11 cellular contexts compared by ENCODE assay signal in the genomic region with DNA sequence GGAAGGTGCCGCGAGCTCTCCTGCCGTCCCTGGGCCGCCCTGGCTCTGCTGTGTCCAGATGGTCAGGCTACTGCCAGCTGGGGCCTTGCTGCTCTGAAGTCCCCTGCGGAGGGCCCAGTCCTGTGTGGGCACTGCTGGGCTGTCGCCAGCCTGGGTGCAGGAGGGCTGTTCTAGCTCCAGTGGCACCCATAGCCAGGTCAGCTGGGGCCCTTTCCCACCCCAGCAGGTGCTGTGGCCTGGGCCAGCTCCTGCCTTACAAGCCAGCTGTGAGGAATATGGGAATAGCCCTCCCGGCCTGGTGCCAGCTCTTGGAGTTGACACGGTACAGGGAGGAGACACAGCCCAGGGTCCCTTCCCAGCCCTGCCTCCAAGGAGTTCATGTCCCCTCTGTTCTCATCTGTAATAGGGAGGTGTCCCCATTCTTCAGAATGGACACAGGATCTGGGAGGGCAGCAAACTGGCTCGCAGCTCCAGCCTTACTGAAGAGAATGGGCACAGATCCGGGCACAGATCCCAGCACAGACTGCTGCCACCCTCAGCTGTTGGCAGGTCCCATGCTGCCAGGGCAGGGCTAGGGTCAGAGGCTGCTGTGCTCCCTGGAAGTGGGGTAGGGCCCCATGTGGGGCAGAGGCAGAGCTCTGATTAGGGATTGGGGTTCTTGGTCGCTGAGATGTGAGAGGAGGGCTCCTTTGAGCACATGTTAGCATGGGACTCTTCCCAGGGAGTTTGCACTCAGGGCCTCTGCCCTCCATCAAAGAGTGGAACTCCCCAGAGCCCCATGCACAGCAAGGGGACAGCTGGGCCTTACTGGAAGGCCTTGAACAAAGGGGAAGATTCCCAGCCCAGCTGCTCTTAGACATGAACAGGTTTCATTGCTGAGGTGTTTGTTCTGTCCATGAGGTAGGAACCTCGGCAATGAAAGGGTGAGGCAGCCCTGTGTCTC. TPM values are rescaled to one million over a fixed set of nuclear protein-coding genes. Genes with fewer than 3 reads are reported as not detected.
DNase-seq lines count a peak whose midpoint lies in the region; ATAC-seq, FAIRE-seq and TF ChIP-seq lines count a peak whose summit lies in the region.
"Had no signal": no experiment of that assay in that cellular context is flagged by ENCODE, and none has a peak within 500 bp of the region (broad histone marks: within the 10 kb centered on the region; RNA-seq: fewer than 3 reads in every experiment).

No MANE protein-coding gene starts in this region.

- TF ChIP-seq RAD21 in GM12878 (IDR thresholded peaks at IDR 0.05; ENCODE audit: insufficient read depth, low read depth, low read length) = no peak

- H3K36me3 Mint-ChIP-seq in activated CD8-positive, alpha-beta T cell treated with anti-CD3 and anti-CD28 coated beads, Interleukin-2, amount 10 ng/mL, durations not matched to agents 7 days and 5 days (ENCODE audit: low read depth) = peaks cover 25% of the 10 kb centered on the region
- peaks cover 8% of the 10 kb centered on the region for H3K36me3 Mint-ChIP-seq in activated CD8-positive, alpha-beta T cell treated with anti-CD3 and anti-CD28 coated beads for 36 hours (ENCODE audit: low read depth)
- H3K36me3 Mint-ChIP-seq in activated T-cell treated with anti-CD3 and anti-CD28 coated beads, Interleukin-2, amount 50 U/mL, for 4 hours (ENCODE audit: insufficient read depth) = peaks cover 8% of the 10 kb centered on the region

- SMC1A ChIA-PET in GM12878 (lab: Charles Lee; ENCODE audit: uncharacterized antibody, unreplicated experiment) = interaction anchor here (1.1 kb wide), 1 partner anchor 11 kb away, joined by 3 read pairs; no protein-coding TSS in a partner anchor

- no peak overlapping the region for H3K9ac ChIP-seq in GM12878 (ENCODE audit: control insufficient read depth, insufficient read depth, low read length)

- no peak overlapping the region for H3K27ac ChIP-seq in GM12878 (ENCODE audit: control insufficient read depth, insufficient read depth)
- H3K27ac ChIP-seq in tibial artery = peak overlapping the region; percentile 29 to 61

- in situ Hi-C loops in GM12878 (cut with MboI) = no loop called here

- no peak for TF ChIP-seq CTCF in activated CD8-positive, alpha-beta T cell treated with anti-CD3 and anti-CD28 coated beads for 36 hours (IDR thresholded peaks at IDR 0.05)
- TF ChIP-seq CTCF in GM12878 (IDR thresholded peaks at IDR 0.05 in 2 of 3, conservative IDR thresholded peaks at IDR 0.05 in 1 of 3; ENCODE audit: control insufficient read depth in 2 of 3, extremely low read depth in 1 of 3, insufficient read depth in 1 of 3, low read depth in 3 of 3, low read length in 3 of 3) = no peak
- TF ChIP-seq CTCF in tibial artery (IDR thresholded peaks at IDR 0.05) = no peak
- TF ChIP-seq CTCF in lower leg skin (IDR thresholded peaks at IDR 0.05) = no peak

- H3K4me1 Mint-ChIP-seq in activated CD8-positive, alpha-beta T cell treated with anti-CD3 and anti-CD28 coated beads, Interleukin-2, amount 10 ng/mL, durations not matched to agents 7 days and 5 days (ENCODE audit: low read depth) = peaks cover 28% of the 10 kb centered on the region
- H3K4me1 Mint-ChIP-seq in activated CD8-positive, alpha-beta T cell treated with anti-CD3 and anti-CD28 coated beads for 36 hours (ENCODE audit: low read depth) = peaks cover 20% of the 10 kb centered on the region
- H3K4me1 Mint-ChIP-seq in activated T-cell treated with anti-CD3 and anti-CD28 coated beads, Interleukin-2, amount 50 U/mL, for 4 hours (ENCODE audit: low read depth) = peaks cover 19% of the 10 kb centered on the region

- DNase-seq in activated CD8-positive, alpha-beta T cell treated with anti-CD3 and anti-CD28 coated beads, Interleukin-2, amount 10 ng/mL, durations not matched to agents 7 days and 5 days = no peak
- DNase-seq in activated CD8-positive, alpha-beta T cell treated with anti-CD3 and anti-CD28 coated beads for 36 hours = no peak
- DNase-seq in GM12878 (ENCODE audit: low read depth, low spot score) (no peak), mesenteric fat pad (ENCODE audit: low spot score) (peak; percentile 72), tibial artery (peak in 1 of 2 donors; percentile 74), NCI-H2171 treated with DMSO at 0.1 percent for 48 hours (lab: John Stamatoyannopoulos, UW) (no peak), lower leg skin (ENCODE audit: low spot score in 2 of 2) (no peak)
- DNase-seq in activated T-cell treated with anti-CD3 and anti-CD28 coated beads, Interleukin-2, amount 50 U/mL, for 4 hours = no peak
- DNase-seq: activated CD4-positive, alpha-beta T cell treated with anti-CD3 and anti-CD28 coated beads, Interleukin-2, amount 10 ng/mL, durations not matched to agents 7 days and 5 days; mammary epithelial cell; SHP77 treated with DMSO at 0.1 percent for 48 hours had no signal

- TF ChIP-seq POLR2A in GM12878 (IDR thresholded peaks at IDR 0.05; ENCODE audit: low read depth, low read length) (peak; percentile 44; the same call in 1 of the 2 replicates), lower leg skin (IDR thresholded peaks at IDR 0.05) (no peak)

- RAD21 ChIA-PET in GM12878 (lab: Charles Lee; ENCODE audit: unreplicated experiment) = interaction anchor here (0.9 kb wide), 1 partner anchor 9 kb away, joined by 3 read pairs; no protein-coding TSS in a partner anchor

- peak overlapping the region; percentile 60 for H3K27ac Mint-ChIP-seq in activated CD8-positive, alpha-beta T cell treated with anti-CD3 and anti-CD28 coated beads, Interleukin-2, amount 10 ng/mL, durations not matched to agents 7 days and 5 days
- H3K27ac Mint-ChIP-seq in activated CD8-positive, alpha-beta T cell treated with anti-CD3 and anti-CD28 coated beads for 36 hours = no peak overlapping the region
- H3K27ac Mint-ChIP-seq: activated CD4-positive, alpha-beta T cell treated with anti-CD3 and anti-CD28 coated beads, Interleukin-2, amount 10 ng/mL, durations not matched to agents 7 days and 5 days had no signal

- H3K79me2 ChIP-seq in GM12878 (ENCODE audit: control insufficient read depth, insufficient read depth, low read length) = peaks cover 2% of the 10 kb centered on the region

- H3K9me3 Mint-ChIP-seq in activated CD8-positive, alpha-beta T cell treated with anti-CD3 and anti-CD28 coated beads, Interleukin-2, amount 10 ng/mL, durations not matched to agents 7 days and 5 days (ENCODE audit: insufficient read depth) = no peaks in the 10 kb centered on the region
- no peaks in the 10 kb centered on the region for H3K9me3 Mint-ChIP-seq in activated CD8-positive, alpha-beta T cell treated with anti-CD3 and anti-CD28 coated beads for 36 hours
- no peaks in the 10 kb centered on the region for H3K9me3 Mint-ChIP-seq in activated T-cell treated with anti-CD3 and anti-CD28 coated beads, Interleukin-2, amount 50 U/mL, for 4 hours
- H3K9me3 Mint-ChIP-seq: activated CD4-positive, alpha-beta T cell treated with anti-CD3 and anti-CD28 coated beads, Interleukin-2, amount 10 ng/mL, durations not matched to agents 7 days and 5 days had no signal

- H3K4me3 Mint-ChIP-seq in activated CD8-positive, alpha-beta T cell treated with anti-CD3 and anti-CD28 coated beads, Interleukin-2, amount 10 ng/mL, durations not matched to agents 7 days and 5 days = no peak overlapping the region
- no peak overlapping the region for H3K4me3 Mint-ChIP-seq in activated CD8-positive, alpha-beta T cell treated with anti-CD3 and anti-CD28 coated beads for 36 hours
- H3K4me3 Mint-ChIP-seq in activated T-cell treated with anti-CD3 and anti-CD28 coated beads, Interleukin-2, amount 50 U/mL, for 4 hours = no peak overlapping the region
- H3K4me3 Mint-ChIP-seq: activated CD4-positive, alpha-beta T cell treated with anti-CD3 and anti-CD28 coated beads, Interleukin-2, amount 10 ng/mL, durations not matched to agents 7 days and 5 days had no signal

- no peaks in the 10 kb centered on the region for H3K27me3 Mint-ChIP-seq in activated CD8-positive, alpha-beta T cell treated with anti-CD3 and anti-CD28 coated beads, Interleukin-2, amount 10 ng/mL, durations not matched to agents 7 days and 5 days (ENCODE audit: low read depth)
- H3K27me3 Mint-ChIP-seq in activated CD8-positive, alpha-beta T cell treated with anti-CD3 and anti-CD28 coated beads for 36 hours = peaks cover 2% of the 10 kb centered on the region
- H3K27me3 Mint-ChIP-seq in activated T-cell treated with anti-CD3 and anti-CD28 coated beads, Interleukin-2, amount 50 U/mL, for 4 hours (ENCODE audit: low read depth) = no peaks in the 10 kb centered on the region
- H3K27me3 Mint-ChIP-seq: activated CD4-positive, alpha-beta T cell treated with anti-CD3 and anti-CD28 coated beads, Interleukin-2, amount 10 ng/mL, durations not matched to agents 7 days and 5 days had no signal

- CTCF ChIA-PET in activated CD8-positive, alpha-beta T cell treated with anti-CD3 and anti-CD28 coated beads, Interleukin-2, amount 10 ng/mL, durations not matched to agents 7 days and 5 days (lab: Charles Lee) = interaction anchor here (1.2 kb wide), 1 partner anchor 15 kb away, joined by 4 read pairs; no protein-coding TSS in a partner anchor
- CTCF ChIA-PET in activated CD8-positive, alpha-beta T cell treated with anti-CD3 and anti-CD28 coated beads for 36 hours (lab: Charles Lee) = interaction anchor here (1.1 to 1.8 kb wide), 3 partner anchors 15 to 244 kb away, joined by 3 to 8 read pairs (median 4); partner anchors contain the start of gene SLC2A11
- CTCF ChIA-PET in GM12878 (lab: Yijun Ruan, JAX) = interaction anchor here (3.7 kb wide), 1 partner anchor 64 kb away, joined by 12 read pairs; the partner anchor contains the start of gene MMP11

- BruUV-seq in GM12878 (replicated peaks; lab: Mats Ljungman, UMichigan) = no TSS peak

- H3K4me3 ChIP-seq in GM12878 = no peak overlapping the region
- no peak overlapping the region for H3K4me3 ChIP-seq in tibial artery
- H3K4me3 ChIP-seq in lower leg skin (ENCODE audit: low read depth, poor library complexity, severe bottlenecking) = no peak overlapping the region

- H3K36me3 ChIP-seq in GM12878 (ENCODE audit: control insufficient read depth in 2 of 2, insufficient read depth in 2 of 2, low read length in 1 of 2) (peaks cover 16 to 42% of the 10 kb centered on the region in 2 experiments), tibial artery (peaks cover 0 to 68% (median 42%) of the 10 kb centered on the region in 3 donors)

- peaks cover 2% of the 10 kb centered on the region; the same call in 1 of the 2 replicates for H4K20me1 ChIP-seq in GM12878 (ENCODE audit: control insufficient read depth, insufficient read depth)

- no peak overlapping the region for H3K4me2 ChIP-seq in GM12878 (ENCODE audit: control insufficient read depth, insufficient read depth)

- no peak for FAIRE-seq in GM12878 (lab: Jason Lieb, UNC)

- no peak overlapping the region for H2AFZ ChIP-seq in GM12878 (ENCODE audit: control insufficient read depth, low read depth, low read length)

- no peak for ATAC-seq in activated CD8-positive, alpha-beta T cell treated with anti-CD3 and anti-CD28 coated beads, Interleukin-2, amount 10 ng/mL, durations not matched to agents 7 days and 5 days
- ATAC-seq in activated CD8-positive, alpha-beta T cell treated with anti-CD3 and anti-CD28 coated beads for 36 hours = no peak
- ATAC-seq in GM12878 = no peak
- ATAC-seq in activated T-cell treated with anti-CD3 and anti-CD28 coated beads, Interleukin-2, amount 50 U/mL, for 4 hours = no peak

- peaks cover 17% of the 10 kb centered on the region for H3K4me1 ChIP-seq in GM12878 (ENCODE audit: control insufficient read depth, insufficient read depth, low read length)
- H3K4me1 ChIP-seq in tibial artery = peaks cover 0 to 47% (median 38%) of the 10 kb centered on the region in 4 donors

- no peaks in the 10 kb centered on the region for H3K27me3 ChIP-seq in GM12878 (replicated peaks in 1 of 2; ENCODE audit: control insufficient read depth in 2 of 2, insufficient read depth in 2 of 2, low read length in 1 of 2)
- H3K27me3 ChIP-seq in tibial artery = no peaks in the 10 kb centered on the region

- intact Hi-C loops in activated CD8-positive, alpha-beta T cell treated with anti-CD3 and anti-CD28 coated beads for 36 hours (cut with micrococcal nuclease) = loop anchor here (5.0 kb wide), 1 partner anchor 63 kb away; the partner anchor contains the start of gene MMP11
- intact Hi-C loops in GM12878 (cut with micrococcal nuclease; ENCODE audit: unreplicated experiment) (no loop called here), tibial artery (cut with DNase I; ENCODE audit: low total_unique reads) (no loop called here), lower leg skin (cut with DNase I; ENCODE audit: low total_unique reads) (no loop called here)

- POLR2A ChIA-PET in activated CD8-positive, alpha-beta T cell treated with anti-CD3 and anti-CD28 coated beads, Interleukin-2, amount 10 ng/mL, durations not matched to agents 7 days and 5 days (lab: Charles Lee) = interaction anchor here (1.2 to 1.7 kb wide), 3 partner anchors 11 to 48 kb away, joined by 3 to 5 read pairs (median 4); partner anchors contain the start of gene SMARCB1
- POLR2A ChIA-PET in activated CD8-positive, alpha-beta T cell treated with anti-CD3 and anti-CD28 coated beads for 36 hours (lab: Charles Lee) = interaction anchor here (0.8 kb wide), 1 partner anchor 39 kb away, joined by 4 read pairs; no protein-coding TSS in a partner anchor
- POLR2A ChIA-PET in GM12878 (lab: Charles Lee) = no interaction called here

- H3K9me3 ChIP-seq in GM12878 (replicated peaks; ENCODE audit: control insufficient read depth, insufficient read depth, low read length) (no peaks in the 10 kb centered on the region), tibial artery (no peaks in the 10 kb centered on the region)

- WGBS in GM12878 (ENCODE audit: insufficient coverage, insufficient replicate concordance, low lambda C conversion rate, missing lambda C conversion rate) = 97% methylated on average over 12 of the region's 12 CpGs
- 72 to 84% methylated on average over 10 to 11 of the region's 12 CpGs for WGBS in lower leg skin, 2 donors

- TF ChIP-seq EP300 in GM12878 (IDR thresholded peaks at IDR 0.05; ENCODE audit: borderline replicate concordance in 1 of 2, control insufficient read depth in 1 of 2, low read depth in 2 of 2, low read length in 2 of 2) = no peak

RNA-seq across cellular contexts. Expression of gene DERL3, which starts 3.7 kb away (rescaled TPM):
- 1 to 10 TPM; 8.1 to 10.0 TPM for total RNA-seq in activated CD8-positive, alpha-beta T cell treated with anti-CD3 and anti-CD28 coated beads, Interleukin-2, amount 10 ng/mL, durations not matched to agents 7 days and 5 days
- 1 to 10 TPM; 5.4 to 7.6 TPM for total RNA-seq in activated CD8-positive, alpha-beta T cell treated with anti-CD3 and anti-CD28 coated beads for 36 hours
- total RNA-seq in GM12878 (2013; cell fraction: nucleolus; rRNA removed) = 10.6 and 12.5 TPM in 2 replicates
- total RNA-seq in GM12878 (2014; rRNA removed) = 14.6 and 21.0 TPM in 2 replicates
- 8.7 and 9.4 TPM in 2 replicates for total RNA-seq in GM12878 (2014; rRNA removed; fragmentation: Illumina TruSeq; extraction: Trizol)
- 17.4 and 19.4 TPM in 2 replicates for total RNA-seq in GM12878 (2021)
- 9.4 TPM for polyA plus RNA-seq in GM12878 (2011; ENCODE audit: low read depth)
- 2.1 and 5.2 TPM in 2 replicates for polyA plus RNA-seq in GM12878 (2011; rRNA removed)
- 10.4 and 15.5 TPM in 2 replicates for polyA plus RNA-seq in GM12878 (2011; cell fraction: cytosol; rRNA removed)
- 29.8 and 30.3 TPM in 2 replicates for polyA plus RNA-seq in GM12878 (2011; cell fraction: nucleus; rRNA removed)
- 18.0 and 23.9 TPM in 2 replicates for polyA plus RNA-seq in GM12878 (2012)
- 2.3 and 7.4 TPM in 2 replicates for polyA plus RNA-seq in GM12878 (2014; fragmentation: Illumina TruSeq; extraction: Trizol)
- polyA plus RNA-seq in GM12878 (2014; fragmentation: Nextera tagmentation; extraction: Ambion mirVana) = 1 to 10 TPM; 4.1 to 6.4 TPM
- polyA plus RNA-seq in GM12878 (2014; rRNA removed) = 28.1 and 29.7 TPM in 2 replicates
- polyA plus RNA-seq in GM12878 (2016; fragmentation: Nextera tagmentation; extraction: Ambion mirVana) = 10 to 100 TPM; 49.1 to 52.4 TPM
- 1.8 and 4.4 TPM in 2 replicates for polyA minus RNA-seq in GM12878 (2011; rRNA and poly(A)+ RNA removed)
- polyA minus RNA-seq in GM12878 (2011; cell fraction: cytosol; rRNA and poly(A)+ RNA removed) = 1.1 and 1.6 TPM in 2 replicates
- 3.3 and 4.9 TPM in 2 replicates for polyA minus RNA-seq in GM12878 (2011; cell fraction: nucleus; rRNA and poly(A)+ RNA removed)
- total RNA-seq in mesenteric fat pad = 1.4 TPM
- under 1 TPM; 0.21 to 0.49 (median 0.33) TPM for total RNA-seq in lower leg skin
- 1 to 10 TPM; 5.7 to 7.1 (median 6.9) TPM for total RNA-seq in activated T-cell treated with anti-CD3 and anti-CD28 coated beads, Interleukin-2, amount 50 U/mL, for 4 hours
- total RNA-seq: mammary epithelial cell had no signal

RNA-seq across cellular contexts. Expression of gene SLC2A11, which starts 22.6 kb away (rescaled TPM):
- 1 to 10 TPM; 6.7 to 7.9 TPM for total RNA-seq in activated CD8-positive, alpha-beta T cell treated with anti-CD3 and anti-CD28 coated beads, Interleukin-2, amount 10 ng/mL, durations not matched to agents 7 days and 5 days
- total RNA-seq in activated CD8-positive, alpha-beta T cell treated with anti-CD3 and anti-CD28 coated beads for 36 hours = 1 to 10 TPM; 8.0 to 8.6 TPM
- 25.2 and 25.7 TPM in 2 replicates for total RNA-seq in GM12878 (2013; cell fraction: nucleolus; rRNA removed)
- total RNA-seq in GM12878 (2014; rRNA removed) (10.5 and 13.0 TPM in 2 replicates), GM12878 (2014; rRNA removed; fragmentation: Illumina TruSeq; extraction: Trizol) (8.1 and 8.9 TPM in 2 replicates), GM12878 (2021) (12.2 and 15.7 TPM in 2 replicates), mesenteric fat pad (8.4 TPM), lower leg skin (10 to 100 TPM in 1 of 4 donors, 1 to 10 TPM in 3; 5.0 to 11.1 (median 8.6) TPM)
- 9.2 TPM for polyA plus RNA-seq in GM12878 (2011; ENCODE audit: low read depth)
- polyA plus RNA-seq in GM12878 (2011; rRNA removed) (7.5 and 8.4 TPM in 2 replicates), GM12878 (2014; fragmentation: Illumina TruSeq; extraction: Trizol) (8.6 and 13.3 TPM in 2 replicates), GM12878 (2014; fragmentation: Nextera tagmentation; extraction: Ambion mirVana) (1 to 10 TPM in 1 of 2 experiments, under 1 TPM in 1; 0.98 to 2.9 TPM), GM12878 (2014; rRNA removed) (17.7 and 18.3 TPM in 2 replicates), GM12878 (2016; fragmentation: Nextera tagmentation; extraction: Ambion mirVana) (1 to 10 TPM; 8.0 TPM)
- polyA plus RNA-seq in GM12878 (2011; cell fraction: cytosol; rRNA removed) = 7.6 and 11.5 TPM in 2 replicates
- 16.6 and 19.3 TPM in 2 replicates for polyA plus RNA-seq in GM12878 (2011; cell fraction: nucleus; rRNA removed)
- 12.9 and 18.4 TPM in 2 replicates for polyA plus RNA-seq in GM12878 (2012)
- 8.2 and 11.6 TPM in 2 replicates for polyA minus RNA-seq in GM12878 (2011; rRNA and poly(A)+ RNA removed)
- 3.5 and 6.1 TPM in 2 replicates for polyA minus RNA-seq in GM12878 (2011; cell fraction: cytosol; rRNA and poly(A)+ RNA removed)
- 7.7 and 10.9 TPM in 2 replicates for polyA minus RNA-seq in GM12878 (2011; cell fraction: nucleus; rRNA and poly(A)+ RNA removed)
- total RNA-seq in activated T-cell treated with anti-CD3 and anti-CD28 coated beads, Interleukin-2, amount 50 U/mL, for 4 hours = 1 to 10 TPM; 2.0 to 3.3 (median 2.4) TPM

RNA-seq across cellular contexts. Expression of gene SMARCB1, which starts 48.3 kb away (rescaled TPM):
- 100 to 1,000 TPM; 112 to 113 TPM for total RNA-seq in activated CD8-positive, alpha-beta T cell treated with anti-CD3 and anti-CD28 coated beads, Interleukin-2, amount 10 ng/mL, durations not matched to agents 7 days and 5 days
- total RNA-seq in activated CD8-positive, alpha-beta T cell treated with anti-CD3 and anti-CD28 coated beads for 36 hours = 10 to 100 TPM; 82.8 to 86.3 TPM
- total RNA-seq in GM12878 (2013; cell fraction: nucleolus; rRNA removed) = 112 and 119 TPM in 2 replicates
- total RNA-seq in GM12878 (2014; rRNA removed) (167 and 177 TPM in 2 replicates), GM12878 (2014; rRNA removed; fragmentation: Illumina TruSeq; extraction: Trizol) (108 and 112 TPM in 2 replicates), GM12878 (2021) (179 and 185 TPM in 2 replicates), mesenteric fat pad (70.7 TPM), lower leg skin (10 to 100 TPM; 52.2 to 61.6 (median 55.2) TPM)
- polyA plus RNA-seq in GM12878 (2011; ENCODE audit: low read depth) = 81.1 TPM
- polyA plus RNA-seq in GM12878 (2011; rRNA removed) (183 and 187 TPM in 2 replicates), GM12878 (2014; fragmentation: Illumina TruSeq; extraction: Trizol) (130 and 198 TPM in 2 replicates), GM12878 (2014; fragmentation: Nextera tagmentation; extraction: Ambion mirVana) (10 to 100 TPM in 1 of 2 experiments, 1 to 10 TPM in 1; 9.1 to 17.9 TPM), GM12878 (2014; rRNA removed) (215 and 239 TPM in 2 replicates), GM12878 (2016; fragmentation: Nextera tagmentation; extraction: Ambion mirVana) (100 to 1,000 TPM; 192 to 207 TPM)
- 136 and 163 TPM in 2 replicates for polyA plus RNA-seq in GM12878 (2011; cell fraction: cytosol; rRNA removed)
- polyA plus RNA-seq in GM12878 (2011; cell fraction: nucleus; rRNA removed) = 103 and 127 TPM in 2 replicates
- 150 and 176 TPM in 2 replicates for polyA plus RNA-seq in GM12878 (2012)
- polyA minus RNA-seq in GM12878 (2011; rRNA and poly(A)+ RNA removed) = 104 and 119 TPM in 2 replicates
- polyA minus RNA-seq in GM12878 (2011; cell fraction: cytosol; rRNA and poly(A)+ RNA removed) = 23.8 and 37.5 TPM in 2 replicates
- 26.4 and 66.3 TPM in 2 replicates for polyA minus RNA-seq in GM12878 (2011; cell fraction: nucleus; rRNA and poly(A)+ RNA removed)
- 100 to 1,000 TPM; 105 to 128 (median 109) TPM for total RNA-seq in activated T-cell treated with anti-CD3 and anti-CD28 coated beads, Interleukin-2, amount 50 U/mL, for 4 hours

RNA-seq across cellular contexts. Expression of gene MIF, which starts 59.1 kb away (rescaled TPM):
- 1,000 to 10,000 TPM; 1,002 to 1,009 TPM for total RNA-seq in activated CD8-positive, alpha-beta T cell treated with anti-CD3 and anti-CD28 coated beads, Interleukin-2, amount 10 ng/mL, durations not matched to agents 7 days and 5 days
- 1,000 to 10,000 TPM; 1,485 to 1,525 TPM for total RNA-seq in activated CD8-positive, alpha-beta T cell treated with anti-CD3 and anti-CD28 coated beads for 36 hours
- 53.3 and 56.6 TPM in 2 replicates for total RNA-seq in GM12878 (2013; cell fraction: nucleolus; rRNA removed)
- total RNA-seq in GM12878 (2014; rRNA removed) (737 and 939 TPM in 2 replicates), GM12878 (2014; rRNA removed; fragmentation: Illumina TruSeq; extraction: Trizol) (183 and 215 TPM in 2 replicates), GM12878 (2021) (1,146 and 1,222 TPM in 2 replicates), mesenteric fat pad (319 TPM), lower leg skin (100 to 1,000 TPM; 156 to 362 (median 318) TPM)
- polyA plus RNA-seq in GM12878 (2011; ENCODE audit: low read depth) = 548 TPM
- polyA plus RNA-seq in GM12878 (2011; rRNA removed) (233 and 593 TPM in 2 replicates), GM12878 (2014; fragmentation: Illumina TruSeq; extraction: Trizol) (5.2 and 37.7 TPM in 2 replicates), GM12878 (2014; fragmentation: Nextera tagmentation; extraction: Ambion mirVana) (100 to 1,000 TPM; 188 to 220 TPM), GM12878 (2014; rRNA removed) (1,025 and 1,355 TPM in 2 replicates), GM12878 (2016; fragmentation: Nextera tagmentation; extraction: Ambion mirVana) (1,000 to 10,000 TPM; 2,816 to 2,972 TPM)
- 608 and 1,158 TPM in 2 replicates for polyA plus RNA-seq in GM12878 (2011; cell fraction: cytosol; rRNA removed)
- 459 and 729 TPM in 2 replicates for polyA plus RNA-seq in GM12878 (2011; cell fraction: nucleus; rRNA removed)
- 1,086 and 1,453 TPM in 2 replicates for polyA plus RNA-seq in GM12878 (2012)
- 52.9 and 161 TPM in 2 replicates for polyA minus RNA-seq in GM12878 (2011; rRNA and poly(A)+ RNA removed)
- polyA minus RNA-seq in GM12878 (2011; cell fraction: cytosol; rRNA and poly(A)+ RNA removed) = 306 and 426 TPM in 2 replicates
- polyA minus RNA-seq in GM12878 (2011; cell fraction: nucleus; rRNA and poly(A)+ RNA removed) = 107 and 133 TPM in 2 replicates
- total RNA-seq in activated T-cell treated with anti-CD3 and anti-CD28 coated beads, Interleukin-2, amount 50 U/mL, for 4 hours = 1,000 to 10,000 TPM; 1,069 to 1,172 (median 1,160) TPM
